8 cellular contexts compared by ENCODE assay signal in genomic region chr3:149086232-149086988, GRCh38. TPM values are rescaled to one million over a fixed set of nuclear protein-coding genes. Genes with fewer than 3 reads are reported as not detected.
DNase-seq lines count a peak whose midpoint lies in the region; ATAC-seq and TF ChIP-seq lines count a peak whose summit lies in the region.

Gene HLTF (minus strand): TSS chr3:149086533. CDS start chr3:149086336, 197 bp downstream.

- ATAC-seq in HG02759 (IDR thresholded peaks at IDR 0.05; ENCODE audit: unreplicated experiment), result peak; percentile 98
- peak; percentile 100 for ATAC-seq in heart right ventricle
- ATAC-seq in upper lobe of left lung (ENCODE audit: low FRiP score in 2 of 2), result peak; percentile 99 to 100

- H3K27me3 ChIP-seq in heart right ventricle (no peaks in the 10 kb centered on the region), upper lobe of left lung (no peaks in the 10 kb centered on the region)

- intact Hi-C loops in heart right ventricle (cut with DNase I) (loop anchor here in 2 of 10 donors (10.0 kb wide), 1 partner anchor 132 kb away; no protein-coding TSS in a partner anchor), posterior cingulate gyrus (cut with DNase I) (loop anchor here (5.0 kb wide), 2 partner anchors 46 to 94 kb away; partner anchors contain the start of gene GYG1)

- peak within 1 kb of the TSS; percentile 82 for H3K4me3 ChIP-seq in GM12864 (ENCODE audit: low read depth, low read length)
- peak within 1 kb of the TSS; percentile 54 to 87 (median 74) for H3K4me3 ChIP-seq in heart right ventricle
- peak within 1 kb of the TSS; percentile 73 to 90 (median 84) for H3K4me3 ChIP-seq in upper lobe of left lung

- H3K4me1 ChIP-seq in heart right ventricle (peaks cover 0 to 18% (median 10%) of the 10 kb centered on the region in 9 donors), upper lobe of left lung (peaks cover 4 to 19% (median 6%) of the 10 kb centered on the region in 4 donors)

- 7 to 8% methylated on average over 57 of the region's 57 CpGs for WGBS in heart right ventricle, 2 donors
- 10 to 13% methylated on average over 40 to 49 of the region's 57 CpGs for WGBS in upper lobe of left lung, 2 donors

- H3K9me3 ChIP-seq in heart right ventricle (no peaks in the 10 kb centered on the region), upper lobe of left lung (no peaks in the 10 kb centered on the region)

- DNase-seq in GM12864 (ENCODE audit: low read depth) (peak; percentile 97), NCI-H1436 (lab: John Stamatoyannopoulos, UW) (peak; percentile 99), T-helper 1 cell (peak; percentile 79 to 94 (median 83)), amniotic epithelial cell (ENCODE audit: low read depth) (peak; percentile 99), heart right ventricle (peak; percentile 94 to 98), posterior cingulate gyrus (peak; percentile 92 to 99 (median 94)), upper lobe of left lung (peak; percentile 95 to 96)

- H3K36me3 ChIP-seq in heart right ventricle (peaks cover 0 to 30% (median 0%) of the 10 kb centered on the region in 9 donors), upper lobe of left lung (no peaks in the 10 kb centered on the region)

- H3K27ac ChIP-seq in heart right ventricle (peak within 1 kb of the TSS in 9 of 10 donors; percentile 54 to 78 (median 70)), upper lobe of left lung (peak within 1 kb of the TSS in 3 of 4 donors; percentile 43 to 80 (median 61))

- TF ChIP-seq POLR2A in upper lobe of left lung (IDR thresholded peaks at IDR 0.05), result peak in 3 of 4 donors; percentile 22 to 66 (median 26)

- no peak for TF ChIP-seq CTCF in GM12864 (IDR thresholded peaks at IDR 0.05; ENCODE audit: low read depth, low read length, missing control alignments)
- no peak for TF ChIP-seq CTCF in heart right ventricle (IDR thresholded peaks at IDR 0.05)
- TF ChIP-seq CTCF in upper lobe of left lung (IDR thresholded peaks at IDR 0.05), result no peak

- TF ChIP-seq EP300 in upper lobe of left lung (IDR thresholded peaks at IDR 0.05), result no peak

RNA-seq across cellular contexts. Expression of gene HLTF, which starts in this region (rescaled TPM):
- total RNA-seq in heart right ventricle, result 10 to 100 TPM; 19.1 to 38.6 (median 30.6) TPM
- polyA plus RNA-seq in heart right ventricle, result 1 to 10 TPM; 4.5 to 4.6 TPM
- 10 to 100 TPM; 14.1 to 26.2 (median 19.0) TPM for total RNA-seq in upper lobe of left lung

Comparison
In these comparisons a context has a peak if more than half of its experiments do, and no peak if none do; other contexts are left out.
1. Peak in every context shown above with its lines: DNase-seq, ATAC-seq, H3K4me3 ChIP-seq and H3K27ac ChIP-seq.